1 cellular context compared by ENCODE assay signal in the genomic region with DNA sequence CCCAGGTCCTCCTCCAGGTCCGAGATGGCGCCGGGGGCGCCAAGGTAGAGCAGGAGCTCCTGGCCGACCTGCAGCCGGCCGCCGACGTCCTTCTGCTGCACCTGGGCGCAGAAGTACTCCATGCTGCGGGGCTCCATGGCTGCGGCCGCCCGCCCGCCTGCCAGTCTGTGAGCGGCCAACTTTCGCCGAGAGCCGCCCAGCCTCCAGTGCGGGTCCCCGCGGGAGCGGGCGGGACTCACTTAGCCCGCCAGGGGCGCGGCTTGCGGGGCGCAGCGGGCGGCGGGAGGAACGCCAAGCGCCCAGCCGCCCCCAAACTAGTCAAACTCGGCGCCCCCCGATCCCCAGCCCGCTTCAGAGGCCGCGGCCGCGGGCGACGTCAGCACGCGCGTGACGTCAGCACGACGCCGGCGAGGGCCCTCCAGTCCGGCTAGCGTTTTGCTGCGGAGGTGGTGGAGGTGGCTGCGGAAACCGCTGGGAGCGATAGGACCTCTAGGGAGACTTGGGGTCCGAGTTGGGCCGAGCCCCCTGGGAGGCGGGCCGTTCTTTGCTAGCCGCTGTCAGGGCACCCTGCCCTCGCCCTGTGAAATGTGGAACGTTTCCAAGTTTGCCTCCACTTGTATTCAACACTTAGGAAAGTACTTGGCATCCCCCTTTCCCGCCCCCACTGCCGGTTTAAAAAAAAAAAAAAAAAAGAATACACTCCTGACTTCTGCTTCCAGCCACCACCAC.
A peak's percentile ranks its signal among the peaks of the same experiment; 100 is the strongest.
TF ChIP-seq lines count a peak whose summit lies in the region.

Gene CLASP2 (minus strand): TSS at position 389 of the 729 bp plus-strand sequence. CDS start 252 bp downstream, at position 137.

TF ChIP-seq in HepG2, 621 proteins besides CTCF, POLR2A, EP300 and RAD21 (continued from another document and continues in another):
- TF ChIP-seq ZMYM2 (CRISPR knock-in tag; IDR thresholded peaks at IDR 0.05) (no peak), SMC3 (IDR thresholded peaks at IDR 0.05; ENCODE audit: low read length) (no peak), ZNF331 (CRISPR knock-in tag; IDR thresholded peaks at IDR 0.05) (0 out of 2 replicates have a peak, but pooled peaks have one; percentile 40), ZNF83 (CRISPR knock-in tag; IDR thresholded peaks at IDR 0.05; ENCODE audit: borderline replicate concordance) (no peak), CBX2 (IDR thresholded peaks at IDR 0.05; ENCODE audit: low read depth, low read length) (no peak), CBX2 (CRISPR knock-in tag; IDR thresholded peaks at IDR 0.05; ENCODE audit: low read depth) (no peak), ZNF589 (CRISPR knock-in tag; conservative IDR thresholded peaks at IDR 0.05) (0 out of 2 replicates have a peak, but pooled peaks have one; percentile 21), SP2 (CRISPR knock-in tag; IDR thresholded peaks at IDR 0.05) (0 out of 2 replicates have a peak, but pooled peaks have one; percentile 20), THAP9 (CRISPR knock-in tag; IDR thresholded peaks at IDR 0.05; ENCODE audit: borderline replicate concordance) (no peak), SAFB2 (CRISPR knock-in tag; IDR thresholded peaks at IDR 0.05; ENCODE audit: borderline replicate concordance, low read depth) (peak; percentile 76; the same call in 1 of the 2 replicates), REST (IDR thresholded peaks at IDR 0.05; ENCODE audit: borderline replicate concordance in 1 of 2, low read depth in 1 of 2, low read length in 2 of 2) (no peak), RELA (CRISPR knock-in tag; IDR thresholded peaks at IDR 0.05) (no peak), ZFYVE20 (CRISPR knock-in tag; IDR thresholded peaks at IDR 0.05; ENCODE audit: borderline replicate concordance, low read depth) (no peak), RORA (CRISPR knock-in tag; IDR thresholded peaks at IDR 0.05) (0 out of 2 replicates have a peak, but pooled peaks have one; percentile 21), NBN (conservative IDR thresholded peaks at IDR 0.05) (no peak), DNMT3B (CRISPR knock-in tag; conservative IDR thresholded peaks at IDR 0.05) (no peak), ZNF382 (CRISPR knock-in tag; IDR thresholded peaks at IDR 0.05; ENCODE audit: borderline replicate concordance) (no peak), ZNF883 (CRISPR knock-in tag; IDR thresholded peaks at IDR 0.05; ENCODE audit: not compliant biosample characterization) (peak; percentile 89), PRDM10 (CRISPR knock-in tag; IDR thresholded peaks at IDR 0.05; ENCODE audit: low read depth) (no peak), ZNF777 (CRISPR knock-in tag; IDR thresholded peaks at IDR 0.05) (no peak; the same call in 1 of the 2 replicates), IRF1 (CRISPR knock-in tag; IDR thresholded peaks at IDR 0.05; ENCODE audit: low read depth) (no peak), MAFG (CRISPR knock-in tag; IDR thresholded peaks at IDR 0.05) (no peak), HNF4G (IDR thresholded peaks at IDR 0.05; ENCODE audit: borderline replicate concordance, low read depth, low read length) (no peak), HNF4G (CRISPR knock-in tag; IDR thresholded peaks at IDR 0.05; ENCODE audit: borderline replicate concordance, low read depth) (0 out of 2 replicates have a peak, but pooled peaks have one; percentile 15), NFRKB (IDR thresholded peaks at IDR 0.05) (no peak), RFXANK (CRISPR knock-in tag; IDR thresholded peaks at IDR 0.05) (peak; percentile 32; the same call in 1 of the 2 replicates), POGZ (CRISPR knock-in tag; IDR thresholded peaks at IDR 0.05) (peak; percentile 64; the same call in 1 of the 2 replicates), ZMAT3 (CRISPR knock-in tag; conservative IDR thresholded peaks at IDR 0.05) (peak; percentile 83; the same call in 1 of the 2 replicates), RFX3 (CRISPR knock-in tag; IDR thresholded peaks at IDR 0.05) (no peak), ZNF850 (CRISPR knock-in tag; conservative IDR thresholded peaks at IDR 0.05) (peak; percentile 72; the same call in 1 of the 2 replicates), TRIM22 (IDR thresholded peaks at IDR 0.05) (no peak), RBFOX2 (IDR thresholded peaks at IDR 0.05; ENCODE audit: low read depth, low read length) (peak; percentile 87), ZFP36 (IDR thresholded peaks at IDR 0.05; ENCODE audit: borderline replicate concordance, low read depth, low read length, partially characterized antibody) (no peak), SUZ12 (IDR thresholded peaks at IDR 0.05; ENCODE audit: low read depth, low read length) (no peak), TOE1 (CRISPR knock-in tag; IDR thresholded peaks at IDR 0.05) (0 out of 2 replicates have a peak, but pooled peaks have one; percentile 28)
- TF ChIP-seq, protein P1, sequence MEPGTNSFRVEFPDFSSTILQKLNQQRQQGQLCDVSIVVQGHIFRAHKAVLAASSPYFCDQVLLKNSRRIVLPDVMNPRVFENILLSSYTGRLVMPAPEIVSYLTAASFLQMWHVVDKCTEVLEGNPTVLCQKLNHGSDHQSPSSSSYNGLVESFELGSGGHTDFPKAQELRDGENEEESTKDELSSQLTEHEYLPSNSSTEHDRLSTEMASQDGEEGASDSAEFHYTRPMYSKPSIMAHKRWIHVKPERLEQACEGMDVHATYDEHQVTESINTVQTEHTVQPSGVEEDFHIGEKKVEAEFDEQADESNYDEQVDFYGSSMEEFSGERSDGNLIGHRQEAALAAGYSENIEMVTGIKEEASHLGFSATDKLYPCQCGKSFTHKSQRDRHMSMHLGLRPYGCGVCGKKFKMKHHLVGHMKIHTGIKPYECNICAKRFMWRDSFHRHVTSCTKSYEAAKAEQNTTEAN (CRISPR knock-in tag; conservative IDR thresholded peaks at IDR 0.05) = no peak
- TF ChIP-seq, protein P2, sequence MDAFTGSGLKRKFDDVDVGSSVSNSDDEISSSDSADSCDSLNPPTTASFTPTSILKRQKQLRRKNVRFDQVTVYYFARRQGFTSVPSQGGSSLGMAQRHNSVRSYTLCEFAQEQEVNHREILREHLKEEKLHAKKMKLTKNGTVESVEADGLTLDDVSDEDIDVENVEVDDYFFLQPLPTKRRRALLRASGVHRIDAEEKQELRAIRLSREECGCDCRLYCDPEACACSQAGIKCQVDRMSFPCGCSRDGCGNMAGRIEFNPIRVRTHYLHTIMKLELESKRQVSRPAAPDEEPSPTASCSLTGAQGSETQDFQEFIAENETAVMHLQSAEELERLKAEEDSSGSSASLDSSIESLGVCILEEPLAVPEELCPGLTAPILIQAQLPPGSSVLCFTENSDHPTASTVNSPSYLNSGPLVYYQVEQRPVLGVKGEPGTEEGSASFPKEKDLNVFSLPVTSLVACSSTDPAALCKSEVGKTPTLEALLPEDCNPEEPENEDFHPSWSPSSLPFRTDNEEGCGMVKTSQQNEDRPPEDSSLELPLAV (CRISPR knock-in tag; conservative IDR thresholded peaks at IDR 0.05; ENCODE audit: low read depth) = no peak
